Comparison of ENCODE assay signal across 23 cellular contexts in genomic region chr4:16859031-16859430, GRCh38. TPM values are rescaled to one million over a fixed set of nuclear protein-coding genes. Genes with fewer than 3 reads are reported as not detected.
DNase-seq lines count a peak whose midpoint lies in the region; ATAC-seq, FAIRE-seq and TF ChIP-seq lines count a peak whose summit lies in the region.
"Had no signal": no experiment of that assay in that cellular context is flagged by ENCODE, and none has a peak within 500 bp of the region (broad histone marks: within the 10 kb centered on the region; RNA-seq: fewer than 3 reads in every experiment).

No MANE protein-coding gene starts in this region.

- peak in 1 of 2 donors; percentile 25 for ATAC-seq in right cardiac atrium
- no peak for ATAC-seq in Right ventricle myocardium superior (ENCODE audit: poor library complexity)
- ATAC-seq in psoas muscle, result no peak
- no peak for ATAC-seq in HG02642 (IDR thresholded peaks at IDR 0.05; ENCODE audit: poor library complexity, unreplicated experiment)
- ATAC-seq: K562 had no signal

- POLR2A ChIA-PET in endothelial cell of umbilical vein (lab: Charles Lee), result no interaction called here

- no peaks in the 10 kb centered on the region for H4K20me1 ChIP-seq in endothelial cell of umbilical vein (replicated peaks; ENCODE audit: control insufficient read depth, extremely low read depth, insufficient read depth, low read length)

- no peak for TF ChIP-seq POLR2A in endothelial cell of umbilical vein (IDR thresholded peaks at IDR 0.05; ENCODE audit: low read depth, low read length)

- no TSS peak for BruUV-seq in endothelial cell of umbilical vein (replicated peaks; lab: Mats Ljungman, UMichigan)

- peaks cover 3% of the 10 kb centered on the region for H3K79me2 ChIP-seq in endothelial cell of umbilical vein (ENCODE audit: control insufficient read depth, insufficient read depth, low read length)

- H3K27me3 ChIP-seq in right cardiac atrium (ENCODE audit: control insufficient read depth, insufficient read depth), result no peaks in the 10 kb centered on the region
- H3K27me3 ChIP-seq in endothelial cell of umbilical vein (ENCODE audit: control insufficient read depth in 2 of 2, insufficient read depth in 2 of 2, low read length in 2 of 2), result no peaks in the 10 kb centered on the region
- H3K27me3 ChIP-seq in psoas muscle (ENCODE audit: insufficient read depth in 3 of 3, low read length in 2 of 3), result no peaks in the 10 kb centered on the region
- H3K27me3 ChIP-seq in ascending aorta, result no peaks in the 10 kb centered on the region

- intact Hi-C loops in right cardiac atrium (cut with DNase I), result no loop called here
- intact Hi-C loops in Right ventricle myocardium superior (cut with DNase I), result no loop called here
- intact Hi-C loops in endothelial cell of umbilical vein (cut with micrococcal nuclease), result loop anchor here (2.0 kb wide), 1 partner anchor 478 kb away; no protein-coding TSS in a partner anchor
- intact Hi-C loops in psoas muscle (cut with DNase I), result no loop called here
- intact Hi-C loops in ascending aorta (cut with DNase I), result no loop called here

- H2AFZ ChIP-seq in endothelial cell of umbilical vein (ENCODE audit: low read depth, low read length), result no peak overlapping the region

- no peak for TF ChIP-seq CTCF in endothelial cell of umbilical vein (IDR thresholded peaks at IDR 0.05; ENCODE audit: extremely low read depth in 1 of 2, insufficient read depth in 1 of 2, low read depth in 1 of 2, low read length in 2 of 2)
- TF ChIP-seq CTCF in psoas muscle (IDR thresholded peaks at IDR 0.05), result no peak
- TF ChIP-seq CTCF in ascending aorta (IDR thresholded peaks at IDR 0.05), result no peak

- H3K9me3 ChIP-seq in right cardiac atrium (ENCODE audit: control insufficient read depth, low read length) (no peaks in the 10 kb centered on the region), endothelial cell of umbilical vein (replicated peaks; ENCODE audit: control insufficient read depth, insufficient read depth, low read length) (no peaks in the 10 kb centered on the region), psoas muscle (no peaks in the 10 kb centered on the region), ascending aorta (no peaks in the 10 kb centered on the region)

- no peaks in the 10 kb centered on the region for H3K36me3 ChIP-seq in endothelial cell of umbilical vein (ENCODE audit: control insufficient read depth in 2 of 2, extremely low read depth in 1 of 2, insufficient read depth in 2 of 2, low read length in 2 of 2)
- H3K36me3 ChIP-seq in psoas muscle (ENCODE audit: insufficient read depth in 1 of 2, low read depth in 1 of 2), result no peaks in the 10 kb centered on the region
- no peaks in the 10 kb centered on the region for H3K36me3 ChIP-seq in ascending aorta

- H3K4me1 ChIP-seq in right cardiac atrium (ENCODE audit: control insufficient read depth, insufficient read depth, low read length) (peaks cover 3% of the 10 kb centered on the region), endothelial cell of umbilical vein (ENCODE audit: control insufficient read depth, extremely low read depth, insufficient read depth, low read length) (peaks cover 68% of the 10 kb centered on the region), psoas muscle (no peaks in the 10 kb centered on the region), ascending aorta (no peaks in the 10 kb centered on the region)

- peak overlapping the region; percentile 21 for H3K9ac ChIP-seq in endothelial cell of umbilical vein (replicated peaks; ENCODE audit: extremely low read depth, insufficient read depth, low read length)

- no peaks in the 10 kb centered on the region for H3K9me1 ChIP-seq in endothelial cell of umbilical vein (replicated peaks; ENCODE audit: control insufficient read depth, extremely low read depth, insufficient read depth, low read length)

- H3K27ac ChIP-seq in right cardiac atrium (ENCODE audit: low read length) (peak overlapping the region; percentile 36), endothelial cell of umbilical vein (ENCODE audit: insufficient read depth, low read depth, low read length) (peak overlapping the region; percentile 79), psoas muscle (peak overlapping the region; percentile 3), ascending aorta (no peak overlapping the region)
- H3K27ac ChIP-seq: RWPE1 had no signal

- peak overlapping the region; percentile 40 for H3K4me2 ChIP-seq in endothelial cell of umbilical vein (ENCODE audit: insufficient read depth, low read length)

- DNase-seq in right cardiac atrium, result no peak
- DNase-seq in Right ventricle myocardium superior, result no peak
- peak; percentile 69 for DNase-seq in endothelial cell of umbilical vein (ENCODE audit: low read depth, low spot score)
- DNase-seq in psoas muscle, result no peak
- no peak for DNase-seq in ascending aorta (ENCODE audit: low spot score in 2 of 2)
- no peak for DNase-seq in stimulated activated naive CD4-positive, alpha-beta T cell (lab: John Stamatoyannopoulos, UW)
- no peak for DNase-seq in AML-193 (lab: John Stamatoyannopoulos, UW)
- DNase-seq: Calu3; CD4-positive, CD25-positive, alpha-beta regulatory T cell; DMS79 treated with DMSO at 0.1 percent for 48 hours; GDM1; NCI-H1048; NCI-H146; NCI-H345; NCI-H69; NK-92 treated with Interleukin-12 subunit alpha and Interleukin-12 subunit beta, amount 100 ng/mL, for 24 hours; OCI-M1 had no signal

- no peak for FAIRE-seq in endothelial cell of umbilical vein (lab: Jason Lieb, UNC)
- FAIRE-seq: GM12892, GM19239, HTR-8/SVneo, K562 had no signal

- CTCF ChIA-PET in endothelial cell of umbilical vein (lab: Charles Lee), result interaction anchor here (1.2 to 2.0 kb wide), 6 partner anchors 13 to 589 kb away, joined by 3 to 8 read pairs (median 4); no protein-coding TSS in a partner anchor

- 69% methylated on average over 4 of the region's 4 CpGs for WGBS in right cardiac atrium
- 68 to 74% (median 73%) methylated on average over 4 of the region's 4 CpGs for WGBS in psoas muscle, 3 donors

- dilution Hi-C loops in endothelial cell of umbilical vein (cut with MboI; ENCODE audit: extremely low pct_ligation_motif_present, low sequenced_read_pairs), result no loop called here

- no peak overlapping the region for H3K4me3 ChIP-seq in right cardiac atrium (ENCODE audit: low read length)
- H3K4me3 ChIP-seq in endothelial cell of umbilical vein (replicated peaks in 1 of 3; ENCODE audit: insufficient read depth in 1 of 3, low read depth in 1 of 3, low read length in 3 of 3), result no peak overlapping the region
- no peak overlapping the region for H3K4me3 ChIP-seq in psoas muscle
- H3K4me3 ChIP-seq in ascending aorta, result no peak overlapping the region
- H3K4me3 ChIP-seq: K562 had no signal

TF ChIP-seq in endothelial cell of umbilical vein, 7 proteins besides CTCF, POLR2A, EP300 and RAD21:
- TF ChIP-seq EZH2 (IDR thresholded peaks at IDR 0.05; ENCODE audit: borderline replicate concordance, low read depth, low read length, severe bottlenecking), result no peak
- no peak for TF ChIP-seq MYC (IDR thresholded peaks at IDR 0.05; ENCODE audit: low read depth, low read length)
- no peak for TF ChIP-seq MAX (IDR thresholded peaks at IDR 0.05; ENCODE audit: insufficient read depth, insufficient read length)
- TF ChIP-seq JUN (IDR thresholded peaks at IDR 0.05; ENCODE audit: borderline replicate concordance, insufficient read depth, insufficient read length, low read depth), result no peak
- no peak for TF ChIP-seq GATA2 (IDR thresholded peaks at IDR 0.05; ENCODE audit: insufficient read depth, insufficient read length, low read depth, low read length)

RNA-seq across cellular contexts. Expression of gene LDB2, which starts 39.4 kb away (rescaled TPM):
- total RNA-seq in right cardiac atrium, result 10 to 100 TPM; 45.4 to 70.6 (median 56.8) TPM
- polyA plus RNA-seq in right cardiac atrium, result 41.0 TPM
- total RNA-seq in Right ventricle myocardium superior, result 18.5 TPM
- total RNA-seq in endothelial cell of umbilical vein, result 80.9 and 127 TPM in 2 replicates
- polyA plus RNA-seq in endothelial cell of umbilical vein, result 177 and 223 TPM in 2 replicates
- polyA plus RNA-seq in endothelial cell of umbilical vein (2011; cell fraction: cytosol; rRNA removed), result 96.2 and 115 TPM in 2 replicates
- 206 and 233 TPM in 2 replicates for polyA plus RNA-seq in endothelial cell of umbilical vein (2011; cell fraction: nucleus; rRNA removed)
- polyA plus RNA-seq in endothelial cell of umbilical vein (2012), result 33.8 and 37.8 TPM in 2 replicates
- polyA minus RNA-seq in endothelial cell of umbilical vein, result 1,293 and 1,561 TPM in 2 replicates
- not detected for polyA minus RNA-seq in endothelial cell of umbilical vein (2011; cell fraction: cytosol; rRNA and poly(A)+ RNA removed)
- polyA minus RNA-seq in endothelial cell of umbilical vein (2011; cell fraction: nucleus; rRNA and poly(A)+ RNA removed), result 1,432 and 1,514 TPM in 2 replicates
- 10 to 100 TPM; 10.1 to 18.9 (median 12.4) TPM for total RNA-seq in psoas muscle
- 1 to 10 TPM; 7.0 to 9.0 (median 8.9) TPM for polyA plus RNA-seq in psoas muscle
- total RNA-seq in ascending aorta, result 137 TPM
- total RNA-seq: Calu3; CD4-positive, CD25-positive, alpha-beta regulatory T cell had no signal
- polyA plus RNA-seq: CD4-positive, CD25-positive, alpha-beta regulatory T cell had no signal

Comparison
In these comparisons a context has a peak if more than half of its experiments do, and no peak if none do; other contexts are left out.
1. H3K27ac ChIP-seq: peak in right cardiac atrium (single experiment), endothelial cell of umbilical vein (single experiment) and psoas muscle (single experiment); none in ascending aorta (0 of 2).